ENCODE assay signal across 38 cellular contexts in the genomic region with DNA sequence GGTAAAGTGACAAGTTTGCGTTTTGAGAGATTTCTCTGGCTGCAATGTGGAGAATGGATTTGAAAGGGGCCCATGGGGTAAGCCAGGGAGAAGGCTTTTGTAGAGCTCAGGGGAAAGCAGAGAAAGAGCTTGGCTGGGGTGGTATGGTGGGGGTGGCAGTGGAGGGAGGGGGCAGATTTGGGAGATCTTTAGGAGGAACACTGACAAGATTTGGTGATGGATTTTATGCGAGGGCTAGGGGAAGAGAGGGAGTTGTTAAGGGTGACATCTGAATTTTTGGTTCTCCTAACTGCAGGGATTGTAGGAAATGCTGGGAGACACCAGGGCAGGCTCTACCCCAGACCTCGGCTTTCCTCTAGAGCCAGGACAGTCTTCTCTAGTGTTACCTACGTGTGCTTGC.
"Had no signal": no experiment of that assay in that cellular context is flagged by ENCODE, and none has a peak within 500 bp of the region (broad histone marks: within the 10 kb centered on the region; RNA-seq: fewer than 3 reads in every experiment).

No MANE protein-coding gene starts in this region.

- H3K4me3 ChIP-seq: ascending aorta, breast epithelium, cardiac muscle cell had no signal

- H3K27me3 ChIP-seq: ascending aorta, breast epithelium had no signal

- H3K27ac Mint-ChIP-seq: activated CD4-positive, alpha-beta memory T cell treated with anti-CD3 and anti-CD28 coated beads, Interleukin-2, amount 10 ng/mL, durations not matched to agents 7 days and 5 days; activated CD4-positive, alpha-beta T cell treated with anti-CD3 and anti-CD28 coated beads for 36 hours; activated CD4-positive, alpha-beta T cell treated with anti-CD3 and anti-CD28 coated beads, Interleukin-2, amount 10 ng/mL, durations not matched to agents 7 days and 5 days; activated CD8-positive, alpha-beta memory T cell treated with anti-CD3 and anti-CD28 coated beads, Interleukin-2, amount 10 ng/mL, durations not matched to agents 7 days and 5 days; activated CD8-positive, alpha-beta T cell treated with anti-CD3 and anti-CD28 coated beads, Interleukin-2, amount 10 ng/mL, durations not matched to agents 7 days and 5 days; activated naive CD4-positive, alpha-beta T cell treated with anti-CD3 and anti-CD28 coated beads, Interleukin-2, amount 10 ng/mL, durations not matched to agents 7 days and 5 days; activated naive CD4-positive, alpha-beta T cell treated with anti-CD3 and anti-CD28 coated beads, Interleukin-2, amount 50 U/mL, for 24 hours; activated naive CD8-positive, alpha-beta T cell; activated naive CD8-positive, alpha-beta T cell treated with anti-CD3 and anti-CD28 coated beads, Interleukin-2, amount 10 ng/mL, durations not matched to agents 7 days and 5 days; activated naive CD8-positive, alpha-beta T cell treated with anti-CD3 and anti-CD28 coated beads, Interleukin-2, amount 50 U/mL, for 24 hours; activated T-cell treated with anti-CD3 and anti-CD28 coated beads, Interleukin-2, amount 50 U/mL, for 24 hours; activated T-helper 2 cell treated with anti-CD3 and anti-CD28 coated beads, Interferon-gamma antibody, Interleukin-2, Interleukin-4, amounts not matched to agents 10 μg/mL and 5 μg/mL and 100 μg/mL, durations not matched to agents 14 hours and 24 hours and 36 hours; T-helper 1 cell treated with Interleukin-12 subunit alpha and Interleukin-12 subunit beta and Interleukin-4 antibody, amounts not matched to agents 30 μg/mL and 1 μg/mL, for 36 hours; T-helper 2 cell treated with Interferon-gamma antibody and Interleukin-4, amounts not matched to agents 5 μg/mL and 100 μg/mL, for 36 hours; WTC11 had no signal

- H3K27ac ChIP-seq: ascending aorta, brain microvascular endothelial cell, breast epithelium, cardiac muscle cell, WERI-Rb-1 had no signal

- H3K36me3 Mint-ChIP-seq: activated CD8-positive, alpha-beta memory T cell treated with anti-CD3 and anti-CD28 coated beads, Interleukin-2, amount 10 ng/mL, durations not matched to agents 7 days and 5 days; activated naive CD4-positive, alpha-beta T cell treated with anti-CD3 and anti-CD28 coated beads, Interleukin-2, amount 10 ng/mL, durations not matched to agents 7 days and 5 days; activated naive CD4-positive, alpha-beta T cell treated with anti-CD3 and anti-CD28 coated beads, Interleukin-2, amount 50 U/mL, for 24 hours; activated naive CD8-positive, alpha-beta T cell; activated naive CD8-positive, alpha-beta T cell treated with anti-CD3 and anti-CD28 coated beads, Interleukin-2, amount 10 ng/mL, durations not matched to agents 7 days and 5 days; WTC11 had no signal

- H3K36me3 ChIP-seq: ascending aorta, brain microvascular endothelial cell, breast epithelium, cardiac muscle cell, WERI-Rb-1 had no signal

- H3K4me3 Mint-ChIP-seq: activated CD4-positive, alpha-beta memory T cell treated with anti-CD3 and anti-CD28 coated beads, Interleukin-2, amount 10 ng/mL, durations not matched to agents 7 days and 5 days; activated CD4-positive, alpha-beta T cell treated with anti-CD3 and anti-CD28 coated beads for 36 hours; activated CD4-positive, alpha-beta T cell treated with anti-CD3 and anti-CD28 coated beads, Interleukin-2, amount 10 ng/mL, durations not matched to agents 7 days and 5 days; activated CD8-positive, alpha-beta memory T cell treated with anti-CD3 and anti-CD28 coated beads, Interleukin-2, amount 10 ng/mL, durations not matched to agents 7 days and 5 days; activated CD8-positive, alpha-beta T cell treated with anti-CD3 and anti-CD28 coated beads, Interleukin-2, amount 10 ng/mL, durations not matched to agents 7 days and 5 days; activated naive CD4-positive, alpha-beta T cell treated with anti-CD3 and anti-CD28 coated beads, Interleukin-2, amount 10 ng/mL, durations not matched to agents 7 days and 5 days; activated naive CD4-positive, alpha-beta T cell treated with anti-CD3 and anti-CD28 coated beads, Interleukin-2, amount 50 U/mL, for 24 hours; activated naive CD8-positive, alpha-beta T cell; activated naive CD8-positive, alpha-beta T cell treated with anti-CD3 and anti-CD28 coated beads, Interleukin-2, amount 10 ng/mL, durations not matched to agents 7 days and 5 days; activated naive CD8-positive, alpha-beta T cell treated with anti-CD3 and anti-CD28 coated beads, Interleukin-2, amount 50 U/mL, for 24 hours; activated T-cell treated with anti-CD3 and anti-CD28 coated beads, Interleukin-2, amount 50 U/mL, for 24 hours; central memory CD8-positive, alpha-beta T cell; T-helper 1 cell treated with Interleukin-12 subunit alpha and Interleukin-12 subunit beta and Interleukin-4 antibody, amounts not matched to agents 30 μg/mL and 1 μg/mL, for 36 hours; T-helper 2 cell treated with Interferon-gamma antibody and Interleukin-4, amounts not matched to agents 5 μg/mL and 100 μg/mL, for 36 hours; WTC11 had no signal

- ATAC-seq: activated CD4-positive, alpha-beta T cell treated with anti-CD3 and anti-CD28 coated beads for 36 hours; activated CD4-positive, CD25-positive, alpha-beta regulatory T cell treated with anti-CD3 and anti-CD28 coated beads, Interleukin-2, amount 50 U/mL, for 24 hours; activated CD8-positive, alpha-beta memory T cell treated with anti-CD3 and anti-CD28 coated beads, Interleukin-2, amount 10 ng/mL, durations not matched to agents 7 days and 5 days; activated CD8-positive, alpha-beta T cell treated with anti-CD3 and anti-CD28 coated beads, Interleukin-2, amount 10 ng/mL, durations not matched to agents 7 days and 5 days; activated naive CD8-positive, alpha-beta T cell treated with anti-CD3 and anti-CD28 coated beads, Interleukin-2, amount 50 U/mL, for 24 hours; WTC11 had no signal

- H3K9me3 Mint-ChIP-seq: activated CD4-positive, alpha-beta memory T cell treated with anti-CD3 and anti-CD28 coated beads, Interleukin-2, amount 10 ng/mL, durations not matched to agents 7 days and 5 days; activated CD4-positive, alpha-beta T cell treated with anti-CD3 and anti-CD28 coated beads, Interleukin-2, amount 10 ng/mL, durations not matched to agents 7 days and 5 days; activated naive CD4-positive, alpha-beta T cell treated with anti-CD3 and anti-CD28 coated beads, Interleukin-2, amount 10 ng/mL, durations not matched to agents 7 days and 5 days; activated naive CD4-positive, alpha-beta T cell treated with anti-CD3 and anti-CD28 coated beads, Interleukin-2, amount 50 U/mL, for 24 hours; activated naive CD8-positive, alpha-beta T cell treated with anti-CD3 and anti-CD28 coated beads, Interleukin-2, amount 10 ng/mL, durations not matched to agents 7 days and 5 days; activated naive CD8-positive, alpha-beta T cell treated with anti-CD3 and anti-CD28 coated beads, Interleukin-2, amount 50 U/mL, for 24 hours; activated T-cell treated with anti-CD3 and anti-CD28 coated beads, Interleukin-2, amount 50 U/mL, for 24 hours; activated T-helper 2 cell treated with anti-CD3 and anti-CD28 coated beads, Interferon-gamma antibody, Interleukin-2, Interleukin-4, amounts not matched to agents 10 μg/mL and 5 μg/mL and 100 μg/mL, durations not matched to agents 14 hours and 24 hours and 36 hours; central memory CD8-positive, alpha-beta T cell; T-helper 1 cell treated with Interleukin-12 subunit alpha and Interleukin-12 subunit beta and Interleukin-4 antibody, amounts not matched to agents 30 μg/mL and 1 μg/mL, for 36 hours; T-helper 2 cell treated with Interferon-gamma antibody and Interleukin-4, amounts not matched to agents 5 μg/mL and 100 μg/mL, for 36 hours; WTC11 had no signal

- DNase-seq: activated CD4-positive, alpha-beta memory T cell treated with anti-CD3 and anti-CD28 coated beads, Interleukin-2, amount 10 ng/mL, durations not matched to agents 7 days and 5 days; activated CD4-positive, alpha-beta T cell treated with anti-CD3 and anti-CD28 coated beads for 1 hour; activated CD4-positive, alpha-beta T cell treated with anti-CD3 and anti-CD28 coated beads for 36 hours; activated CD4-positive, alpha-beta T cell treated with anti-CD3 and anti-CD28 coated beads for 48 hours; activated CD4-positive, alpha-beta T cell treated with anti-CD3 and anti-CD28 coated beads, Interleukin-2, amount 10 ng/mL, durations not matched to agents 7 days and 5 days; activated CD4-positive, alpha-beta T cell treated with anti-CD3 and anti-CD28 coated beads, Interleukin-2, amount 50 U/mL, for 48 hours; activated CD4-positive, CD25-positive, alpha-beta regulatory T cell; activated CD8-positive, alpha-beta memory T cell treated with anti-CD3 and anti-CD28 coated beads for 24 hours; activated CD8-positive, alpha-beta memory T cell treated with anti-CD3 and anti-CD28 coated beads, Interleukin-2, amount 10 ng/mL, durations not matched to agents 7 days and 5 days; activated CD8-positive, alpha-beta memory T cell treated with anti-CD3 and anti-CD28 coated beads, Interleukin-2, amount 50 U/mL, for 48 hours; activated CD8-positive, alpha-beta T cell treated with anti-CD3 and anti-CD28 coated beads, Interleukin-2, amount 10 ng/mL, durations not matched to agents 7 days and 5 days; activated effector memory CD4-positive, alpha-beta T cell treated with Interleukin-2 at 50 U/mL for 16 hours; activated gamma-delta T cell; activated naive CD4-positive, alpha-beta T cell treated with anti-CD3 and anti-CD28 coated beads, Interleukin-2, amount 10 ng/mL, durations not matched to agents 7 days and 5 days; activated naive CD4-positive, alpha-beta T cell treated with Interleukin-2 at 50 U/mL for 16 hours; activated naive CD8-positive, alpha-beta T cell treated with anti-CD3 and anti-CD28 coated beads, Interleukin-2, amount 10 ng/mL, durations not matched to agents 7 days and 5 days; activated naive CD8-positive, alpha-beta T cell treated with anti-CD3 and anti-CD28 coated beads, Interleukin-2, amount 50 U/mL, for 24 hours; activated T-cell treated with anti-CD3 and anti-CD28 coated beads, Interleukin-2, amount 50 U/mL, for 24 hours; activated T-cell treated with anti-CD3 and anti-CD28 coated beads, Interleukin-2, amount 50 U/mL, for 48 hours; amygdala; anterior cingulate cortex; brain microvascular endothelial cell; cerebellar nuclear complex; T-helper 1 cell; T-helper 2 cell; T-helper 9 cell; WERI-Rb-1 had no signal

- H3K9me3 ChIP-seq: ascending aorta, breast epithelium had no signal

- H3K4me1 ChIP-seq: ascending aorta, breast epithelium had no signal

- H3K4me1 Mint-ChIP-seq: activated CD4-positive, alpha-beta memory T cell treated with anti-CD3 and anti-CD28 coated beads, Interleukin-2, amount 10 ng/mL, durations not matched to agents 7 days and 5 days; activated CD4-positive, alpha-beta T cell treated with anti-CD3 and anti-CD28 coated beads for 36 hours; activated CD4-positive, alpha-beta T cell treated with anti-CD3 and anti-CD28 coated beads, Interleukin-2, amount 10 ng/mL, durations not matched to agents 7 days and 5 days; activated CD8-positive, alpha-beta memory T cell treated with anti-CD3 and anti-CD28 coated beads, Interleukin-2, amount 10 ng/mL, durations not matched to agents 7 days and 5 days; activated naive CD4-positive, alpha-beta T cell treated with anti-CD3 and anti-CD28 coated beads, Interleukin-2, amount 10 ng/mL, durations not matched to agents 7 days and 5 days; activated naive CD4-positive, alpha-beta T cell treated with anti-CD3 and anti-CD28 coated beads, Interleukin-2, amount 50 U/mL, for 24 hours; activated naive CD8-positive, alpha-beta T cell treated with anti-CD3 and anti-CD28 coated beads, Interleukin-2, amount 10 ng/mL, durations not matched to agents 7 days and 5 days; central memory CD8-positive, alpha-beta T cell; WTC11 had no signal
